In the genomic region with DNA sequence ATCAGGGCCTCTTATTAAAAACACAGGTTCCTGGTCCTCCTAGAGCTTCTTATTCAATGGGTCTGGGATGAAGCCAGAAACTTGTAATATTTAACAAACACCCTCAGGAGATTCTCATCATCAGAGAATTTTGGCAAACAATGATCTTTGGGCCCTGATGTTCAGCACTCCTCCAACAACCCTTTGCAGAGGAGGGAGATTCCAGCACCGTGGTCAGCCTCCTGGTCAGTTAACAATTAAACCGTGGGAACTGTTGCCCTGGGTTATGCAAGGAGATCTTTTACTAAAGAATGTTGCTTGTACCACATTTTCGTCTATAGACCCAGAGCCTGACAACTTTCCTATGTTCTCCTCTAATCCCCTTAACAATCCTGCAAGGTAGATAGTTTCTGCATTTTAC, we compare ENCODE assay signal across 15 cellular contexts.
DNase-seq lines count a peak whose midpoint lies in the region; ATAC-seq and TF ChIP-seq lines count a peak whose summit lies in the region.
"Had no signal": no experiment of that assay in that cellular context is flagged by ENCODE, and none has a peak within 500 bp of the region (broad histone marks: within the 10 kb centered on the region; RNA-seq: fewer than 3 reads in every experiment).

No MANE protein-coding gene starts in this region.

- H4K20me1 ChIP-seq in H9 (ENCODE audit: control insufficient read depth, insufficient read depth, insufficient read length): no peaks in the 10 kb centered on the region

- DNase-seq in Calu3 (peak; percentile 71), amniotic epithelial cell (ENCODE audit: low read depth) (peak; percentile 69), left cardiac atrium (no peak), psoas muscle (peak; percentile 21 to 65), SK-N-DZ (ENCODE audit: low spot score) (no peak), activated gamma-delta T cell (lab: John Stamatoyannopoulos, UW) (no peak), H9 (no peak)
- DNase-seq: activated CD4-positive, alpha-beta T cell treated with anti-CD3 and anti-CD28 coated beads for 1 hour; activated T-cell treated with anti-CD3 and anti-CD28 coated beads, Interleukin-2, amount 50 U/mL, for 4 hours; aorta; CD8-positive, alpha-beta memory T cell; endodermal cell; KBM-7; NCI-H2029 treated with DMSO at 0.1 percent for 48 hours had no signal

- no peak overlapping the region for H3K56ac ChIP-seq in H9 (ENCODE audit: insufficient read length, low read depth, low read length)

- no peaks in the 10 kb centered on the region for H3K79me2 ChIP-seq in H9 (ENCODE audit: insufficient read depth, low read length)

- no peaks in the 10 kb centered on the region for H3K36me3 Mint-ChIP-seq in Calu3 (ENCODE audit: insufficient read depth, unreplicated experiment)
- no peaks in the 10 kb centered on the region for H3K36me3 Mint-ChIP-seq in H9 (ENCODE audit: insufficient read depth in 1 of 3, low read depth in 3 of 3)
- H3K36me3 Mint-ChIP-seq: CD8-positive, alpha-beta memory T cell had no signal

- H3K4me1 ChIP-seq in psoas muscle (peaks cover 11% of the 10 kb centered on the region), H9 (ENCODE audit: insufficient read depth, low read length) (no peaks in the 10 kb centered on the region)

- H3K27me3 ChIP-seq in psoas muscle (ENCODE audit: insufficient read depth in 3 of 3, low read length in 2 of 3) (no peaks in the 10 kb centered on the region), H9 (ENCODE audit: insufficient read depth, low read length) (no peaks in the 10 kb centered on the region)

- H3K9me3 ChIP-seq in psoas muscle: no peaks in the 10 kb centered on the region
- no peaks in the 10 kb centered on the region for H3K9me3 ChIP-seq in H9 (ENCODE audit: control insufficient read depth, low read depth, low read length)

- no peak overlapping the region for H3K4me3 ChIP-seq in psoas muscle

- intact Hi-C loops in Calu3 (cut with micrococcal nuclease; ENCODE audit: unreplicated experiment): loop anchor here (2.0 to 10.0 kb wide), 4 partner anchors 46 to 190 kb away; no protein-coding TSS in a partner anchor
- intact Hi-C loops in left cardiac atrium (cut with DNase I): no loop called here
- intact Hi-C loops in psoas muscle (cut with DNase I): no loop called here

- no peak overlapping the region for H2AFZ ChIP-seq in H9 (ENCODE audit: low read length)

- no peak overlapping the region for H2BK12ac ChIP-seq in H9 (ENCODE audit: insufficient read length, low read depth, low read length)

- H4K5ac ChIP-seq in H9 (ENCODE audit: insufficient read length, low read depth, low read length): no peak overlapping the region

- no peak overlapping the region for H3K4ac ChIP-seq in H9 (ENCODE audit: low read depth, low read length)

- H3T11ph ChIP-seq in H9 (ENCODE audit: low read length): no peak overlapping the region

- no peak overlapping the region for H3K14ac ChIP-seq in H9 (ENCODE audit: insufficient read depth, low read length)

- no peak overlapping the region for H2BK120ac ChIP-seq in H9 (ENCODE audit: low read depth, low read length, poor library complexity, severe bottlenecking)

- no peak overlapping the region for H2BK5ac ChIP-seq in H9 (ENCODE audit: insufficient read length, low read length)

- H3K27ac ChIP-seq in psoas muscle (no peak overlapping the region), H9 (ENCODE audit: insufficient read length, low read depth, low read length) (no peak overlapping the region)

- no peak overlapping the region for H2AK5ac ChIP-seq in H9 (ENCODE audit: insufficient read length, low read length)

- H3K4me3 Mint-ChIP-seq in Calu3 (ENCODE audit: low read depth, unreplicated experiment) (no peak overlapping the region), H9 (no peak overlapping the region)
- H3K4me3 Mint-ChIP-seq: activated T-cell treated with anti-CD3 and anti-CD28 coated beads, Interleukin-2, amount 50 U/mL, for 4 hours; CD8-positive, alpha-beta memory T cell; endodermal cell had no signal

- BruUV-seq in Calu3 (replicated peaks; lab: Mats Ljungman, UMichigan): no TSS peak

- no peaks in the 10 kb centered on the region for H3K36me3 ChIP-seq in psoas muscle (ENCODE audit: insufficient read depth in 1 of 2, low read depth in 1 of 2)

- WGBS in psoas muscle, 3 donors: 26 to 39% (median 32%) methylated on average over 3 of the region's 3 CpGs
- no CpG with 5 or more reads among the region's 3 CpGs for WGBS in H9 (ENCODE audit: extremely low coverage, insufficient read length, low lambda C conversion rate)

- no peaks in the 10 kb centered on the region for H3K79me1 ChIP-seq in H9 (ENCODE audit: insufficient read depth, low read depth, low read length, poor library complexity, severe bottlenecking)

- peaks cover 32% of the 10 kb centered on the region for H3K4me1 Mint-ChIP-seq in Calu3 (ENCODE audit: low read depth, unreplicated experiment)
- H3K4me1 Mint-ChIP-seq in H9: no peaks in the 10 kb centered on the region
- H3K4me1 Mint-ChIP-seq: CD8-positive, alpha-beta memory T cell; endodermal cell had no signal

- H3K23ac ChIP-seq in H9 (ENCODE audit: insufficient read length, low read depth, low read length): no peak overlapping the region

- no peak overlapping the region for H2BK15ac ChIP-seq in H9 (ENCODE audit: low read depth, low read length)

- no peak overlapping the region for H3K18ac ChIP-seq in H9 (ENCODE audit: insufficient read length, low read depth, low read length)

- no peak overlapping the region for H4K8ac ChIP-seq in H9 (replicated peaks; ENCODE audit: insufficient read length, low read depth, low read length)

- H3K27me3 Mint-ChIP-seq in Calu3 (ENCODE audit: unreplicated experiment) (no peaks in the 10 kb centered on the region), H9 (ENCODE audit: low read depth) (no peaks in the 10 kb centered on the region)

- peak; percentile 27 to 73 for ATAC-seq in left cardiac atrium
- ATAC-seq in psoas muscle: peak; percentile 46 to 78 (median 54)
- ATAC-seq in GM18858 (IDR thresholded peaks at IDR 0.05; ENCODE audit: unreplicated experiment): no peak
- ATAC-seq: activated T-cell treated with anti-CD3 and anti-CD28 coated beads, Interleukin-2, amount 50 U/mL, for 4 hours had no signal

- H4K91ac ChIP-seq in H9 (ENCODE audit: insufficient read length, low read depth, low read length): no peak overlapping the region

- CTCF ChIA-PET in Calu3 (lab: Charles Lee): interaction anchor here (0.5 kb wide), 1 partner anchor 294 kb away, joined by 3 read pairs; a partner anchor contains a TSS

- H2BK20ac ChIP-seq in H9 (ENCODE audit: low read depth, low read length, poor library complexity, severe bottlenecking): no peak overlapping the region

- H3K9me3 Mint-ChIP-seq in Calu3 (ENCODE audit: low read depth, unreplicated experiment) (peaks cover 3% of the 10 kb centered on the region), H9 (no peaks in the 10 kb centered on the region)
- H3K9me3 Mint-ChIP-seq: activated T-cell treated with anti-CD3 and anti-CD28 coated beads, Interleukin-2, amount 50 U/mL, for 4 hours; endodermal cell had no signal

- no peak overlapping the region for H3K4me2 ChIP-seq in H9 (ENCODE audit: insufficient read depth, insufficient read length, low read length)

- H3K27ac Mint-ChIP-seq in Calu3 (ENCODE audit: unreplicated experiment) (no peak overlapping the region), H9 (no peak overlapping the region)
- H3K27ac Mint-ChIP-seq: CD8-positive, alpha-beta memory T cell; endodermal cell had no signal

- H3K9ac ChIP-seq in H9 (ENCODE audit: extremely low read depth, insufficient read length, low read length): no peak overlapping the region

- H3K23me2 ChIP-seq in H9 (ENCODE audit: insufficient read length, low read depth, low read length, poor library complexity, severe bottlenecking): no peaks in the 10 kb centered on the region

- no peak for TF ChIP-seq CTCF in Calu3 (IDR thresholded peaks at IDR 0.05; ENCODE audit: unreplicated experiment)
- TF ChIP-seq CTCF in psoas muscle (IDR thresholded peaks at IDR 0.05): no peak
- no peak for TF ChIP-seq CTCF in H9 (conservative IDR thresholded peaks at IDR 0.05)

Comparison
In these comparisons a context has a peak if more than half of its experiments do, and no peak if none do; other contexts are left out.
1. DNase-seq: peak in Calu3 (single experiment), amniotic epithelial cell (single experiment) and psoas muscle (2 of 2); none in left cardiac atrium (single experiment), SK-N-DZ (single experiment), activated gamma-delta T cell (single experiment) and H9 (single experiment).